Comparison of ENCODE assay signal across 1 cellular context in genomic region chr7:150963707-150964559, GRCh38.
TF ChIP-seq lines count a peak whose summit lies in the region.

No MANE protein-coding gene starts in this region.

TF ChIP-seq in K562, 482 proteins besides CTCF, POLR2A, EP300 and RAD21 (continued from another document and continues in another):
- TF ChIP-seq TFAP4 (CRISPR knock-in tag; IDR thresholded peaks at IDR 0.05; ENCODE audit: borderline replicate concordance) (0 out of 2 replicates have a peak, but pooled peaks have one; percentile 37), NR4A1 (CRISPR knock-in tag; IDR thresholded peaks at IDR 0.05) (0 out of 2 replicates have a peak, but pooled peaks have one; percentile 13), NR4A1 (tag; IDR thresholded peaks at IDR 0.05) (peak; percentile 36; the same call in 1 of the 2 replicates), ZNF75A (CRISPR knock-in tag; IDR thresholded peaks at IDR 0.05) (no peak), ZBTB2 (IDR thresholded peaks at IDR 0.05) (peak; percentile 29; the same call in 1 of the 2 replicates), CREB3 (tag; conservative IDR thresholded peaks at IDR 0.05; ENCODE audit: low read depth) (0 out of 2 replicates have a peak, but pooled peaks have one; percentile 44), KDM5B (IDR thresholded peaks at IDR 0.05; ENCODE audit: insufficient replicate concordance, low read depth, low read length) (peak; percentile 34), JUN (IDR thresholded peaks at IDR 0.05; ENCODE audit: borderline replicate concordance, low read depth, low read length) (no peak), JUN (CRISPR knock-in tag; IDR thresholded peaks at IDR 0.05; ENCODE audit: borderline replicate concordance) (no peak), TCF3 (CRISPR knock-in tag; IDR thresholded peaks at IDR 0.05) (peak; percentile 67), ARID1B (IDR thresholded peaks at IDR 0.05) (peak; percentile 49), FOXP1 (CRISPR knock-in tag; IDR thresholded peaks at IDR 0.05) (peak; percentile 53; the same call in 1 of the 2 replicates), ZBTB9 (CRISPR knock-in tag; IDR thresholded peaks at IDR 0.05) (0 out of 2 replicates have a peak, but pooled peaks have one; percentile 23), CBFA2T3 (IDR thresholded peaks at IDR 0.05) (peak; percentile 82), JUND (IDR thresholded peaks at IDR 0.05; ENCODE audit: borderline replicate concordance, low read depth, low read length) (no peak), JUND (tag; IDR thresholded peaks at IDR 0.05; ENCODE audit: borderline replicate concordance, low read depth, low read length) (peak; percentile 30; the same call in 1 of the 3 replicates), E2F4 (CRISPR knock-in tag; IDR thresholded peaks at IDR 0.05; ENCODE audit: low read depth) (no peak), HDAC1 (IDR thresholded peaks at IDR 0.05) (0 out of 4 replicates have a peak, but pooled peaks of 1 of the 2 experiments have one; percentile 32), MAFG (tag; conservative IDR thresholded peaks at IDR 0.05) (no peak), HLTF (IDR thresholded peaks at IDR 0.05) (no peak), ZEB2 (IDR thresholded peaks at IDR 0.05) (peak; percentile 61; the same call in 1 of the 2 replicates), TAL1 (IDR thresholded peaks at IDR 0.05) (peak; percentile 36; the same call in 1 of the 2 replicates), RBFOX2 (IDR thresholded peaks at IDR 0.05; ENCODE audit: low read depth, low read length) (peak; percentile 35; the same call in 1 of the 2 replicates), REST (CRISPR knock-in tag; IDR thresholded peaks at IDR 0.05; ENCODE audit: low read depth) (0 out of 2 replicates have a peak, but pooled peaks have one; percentile 13), ZNF263 (CRISPR knock-in tag; IDR thresholded peaks at IDR 0.05; ENCODE audit: borderline replicate concordance) (peak; percentile 77), SIX5 (IDR thresholded peaks at IDR 0.05; ENCODE audit: borderline replicate concordance in 1 of 2, insufficient read depth in 1 of 2, low read depth in 1 of 2, low read length in 2 of 2) (no peak), ZBTB11 (CRISPR knock-in tag; IDR thresholded peaks at IDR 0.05) (0 out of 6 replicates have a peak, but pooled peaks of 1 of the 3 experiments have one; percentile 24), NFIC (IDR thresholded peaks at IDR 0.05) (peak; percentile 18), E2F6 (IDR thresholded peaks at IDR 0.05; ENCODE audit: borderline replicate concordance in 1 of 2, extremely low read depth in 1 of 2, insufficient read depth in 1 of 2, insufficient read length in 1 of 2, low read depth in 1 of 2, low read length in 1 of 2, poor library complexity in 1 of 2, severe bottlenecking in 1 of 2) (no peak), ESRRA (IDR thresholded peaks at IDR 0.05; ENCODE audit: borderline replicate concordance, low read depth) (peak; percentile 64; the same call in 1 of the 2 replicates), SMAD4 (CRISPR knock-in tag; conservative IDR thresholded peaks at IDR 0.05) (0 out of 2 replicates have a peak, but pooled peaks have one; percentile 38), CBFA2T2 (conservative IDR thresholded peaks at IDR 0.05) (peak; percentile 64), PCBP1 (IDR thresholded peaks at IDR 0.05; ENCODE audit: low read depth, low read length, poor library complexity, severe bottlenecking) (peak; percentile 4), RCOR1 (IDR thresholded peaks at IDR 0.05; ENCODE audit: borderline replicate concordance in 1 of 2, low read depth in 2 of 2, low read length in 2 of 2) (0 out of 4 replicates have a peak, but pooled peaks of 1 of the 2 experiments have one; percentile 12), DMBX1 (CRISPR knock-in tag; IDR thresholded peaks at IDR 0.05; ENCODE audit: borderline replicate concordance) (no peak), KLF6 (CRISPR knock-in tag; IDR thresholded peaks at IDR 0.05; ENCODE audit: borderline replicate concordance) (peak; percentile 19; the same call in 1 of the 2 replicates), THAP12 (CRISPR knock-in tag; IDR thresholded peaks at IDR 0.05) (0 out of 2 replicates have a peak, but pooled peaks have one; percentile 24), DNMT1 (IDR thresholded peaks at IDR 0.05) (no peak)
